8 cellular contexts compared by ENCODE assay signal in the genomic region with DNA sequence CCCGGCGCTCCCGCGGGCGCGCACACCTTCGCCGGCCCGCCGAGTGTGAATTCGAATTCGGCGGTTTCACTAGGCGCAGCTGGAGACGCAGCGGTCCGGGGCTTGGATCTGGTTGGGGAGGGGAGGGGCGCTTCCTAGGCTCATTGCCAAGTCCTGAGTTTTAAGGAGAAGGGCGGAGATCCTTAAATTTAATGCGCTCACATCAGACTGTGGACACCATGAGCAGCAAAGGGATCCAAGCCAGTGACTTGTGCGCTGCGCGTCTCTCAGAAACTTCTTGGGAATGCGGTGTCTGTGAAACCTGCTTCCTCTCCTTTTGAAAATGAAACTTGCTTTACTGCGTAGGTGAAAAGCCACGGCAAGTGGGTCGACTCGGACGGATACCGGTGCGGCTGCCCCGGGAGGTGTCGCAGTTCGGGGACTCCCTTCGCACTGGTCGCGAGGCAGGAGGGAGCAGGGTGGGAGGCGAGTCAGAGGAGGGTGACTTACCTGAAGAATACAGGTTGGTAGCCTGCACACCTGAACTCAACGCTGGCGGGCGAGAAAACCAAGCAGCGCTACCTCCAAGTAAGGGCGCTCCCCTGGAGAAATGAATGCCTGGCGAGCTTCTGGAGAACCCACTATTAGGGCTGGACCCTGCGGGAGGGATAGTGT. TPM values are rescaled to one million over a fixed set of nuclear protein-coding genes. Genes with fewer than 3 reads are reported as not detected.
DNase-seq lines count a peak whose midpoint lies in the region; ATAC-seq and TF ChIP-seq lines count a peak whose summit lies in the region.

No MANE protein-coding gene starts in this region.

- TF ChIP-seq CTCF in C4-2B (conservative IDR thresholded peaks at IDR 0.05) (no peak), HEK293 (tag by site-specific recombination; IDR thresholded peaks at IDR 0.05) (no peak), VCaP (conservative IDR thresholded peaks at IDR 0.05) (no peak), breast epithelium (IDR thresholded peaks at IDR 0.05) (no peak)

- H3K9me3 ChIP-seq in HEK293 (ENCODE audit: control insufficient read depth, insufficient read depth, low read depth, low read length) (no peaks in the 10 kb centered on the region), breast epithelium (no peaks in the 10 kb centered on the region)

- H3K4me1 ChIP-seq in HEK293 (ENCODE audit: control insufficient read depth, insufficient read depth, low read length) (peaks cover 5% of the 10 kb centered on the region; the same call in 1 of the 2 replicates), breast epithelium (peaks cover 0 to 6% of the 10 kb centered on the region in 2 donors)

- CTCF ChIA-PET in HEK293 (lab: Yijun Ruan, JAX): interaction anchor here (0.6 to 2.1 kb wide), 4 partner anchors 64 to 470 kb away, joined by 3 to 8 read pairs (median 3); no protein-coding TSS in a partner anchor

- ATAC-seq in HG03280 (IDR thresholded peaks at IDR 0.05; ENCODE audit: unreplicated experiment) (no peak), GM19023 (IDR thresholded peaks at IDR 0.05; ENCODE audit: unreplicated experiment) (no peak)

- TF ChIP-seq POLR2A in breast epithelium (IDR thresholded peaks at IDR 0.05): no peak

- H3K4me3 ChIP-seq in HEK293 (ENCODE audit: low read depth, low read length) (peak overlapping the region; percentile 77), breast epithelium (peak overlapping the region; percentile 77 to 93 (median 87))

- no peaks in the 10 kb centered on the region for H3K36me3 ChIP-seq in HEK293 (ENCODE audit: control insufficient read depth in 2 of 2, insufficient read depth in 1 of 2, low read length in 2 of 2)
- no peaks in the 10 kb centered on the region for H3K36me3 ChIP-seq in breast epithelium

- H3K27ac ChIP-seq in C4-2B (peak overlapping the region; percentile 67), HEK293 (ENCODE audit: extremely low read depth, low read depth, low read length) (peak overlapping the region; percentile 65; the same call in 1 of the 2 replicates), VCaP (peak overlapping the region; percentile 76), breast epithelium (peak overlapping the region; percentile 96 to 97)

- H3K27me3 ChIP-seq in breast epithelium: no peaks in the 10 kb centered on the region

- peak; percentile 30 to 60 for DNase-seq in breast epithelium (ENCODE audit: low spot score in 2 of 2)
- DNase-seq in left kidney (ENCODE audit: low read depth, low spot score): peak; percentile 44
- peak; percentile 51 for DNase-seq in stimulated activated CD4-positive, alpha-beta T cell treated with anti-CD3 and anti-CD28 coated beads, Interleukin-4, amount 100 ng/mL, for 24 hours

- intact Hi-C loops in breast epithelium (cut with DNase I; ENCODE audit: low total_unique reads): no loop called here

- POLR2A ChIA-PET in HEK293 (lab: Yijun Ruan, JAX): interaction anchor here (0.6 to 1.7 kb wide), 12 partner anchors 12 to 547 kb away, joined by 3 to 7 read pairs (median 4); a partner anchor contains a TSS

TF ChIP-seq in HEK293, 187 proteins besides CTCF, POLR2A, EP300 and RAD21 (continues in another document):
- TF ChIP-seq ZEB2 (tag by site-specific recombination; IDR thresholded peaks at IDR 0.05) (0 out of 2 replicates have a peak, but pooled peaks have one; percentile 31), ZNF324 (tag by site-specific recombination; IDR thresholded peaks at IDR 0.05) (no peak), ZBTB17 (tag by site-specific recombination; IDR thresholded peaks at IDR 0.05) (peak; percentile 27; the same call in 1 of the 2 replicates), ZNF416 (tag by site-specific recombination; IDR thresholded peaks at IDR 0.05) (no peak), PRDM1 (tag by site-specific recombination; IDR thresholded peaks at IDR 0.05) (peak; percentile 75; the same call in 1 of the 2 replicates), ZNF555 (tag by site-specific recombination; conservative IDR thresholded peaks at IDR 0.05) (no peak), ZNF423 (tag by site-specific recombination; IDR thresholded peaks at IDR 0.05) (peak; percentile 7; the same call in 1 of the 2 replicates), GLIS2 (tag by site-specific recombination; IDR thresholded peaks at IDR 0.05) (0 out of 2 replicates have a peak, but pooled peaks have one; percentile 10), OVOL3 (tag by site-specific recombination; IDR thresholded peaks at IDR 0.05) (no peak), ZNF561 (tag by site-specific recombination; IDR thresholded peaks at IDR 0.05; ENCODE audit: borderline replicate concordance) (0 out of 2 replicates have a peak, but pooled peaks have one; percentile 9), ZIC2 (tag by site-specific recombination; IDR thresholded peaks at IDR 0.05) (0 out of 2 replicates have a peak, but pooled peaks have one; percentile 4), GLI2 (tag by site-specific recombination; IDR thresholded peaks at IDR 0.05; ENCODE audit: borderline replicate concordance, low read depth) (no peak), ZNF223 (tag by site-specific recombination; IDR thresholded peaks at IDR 0.05) (no peak), ZNF837 (tag by site-specific recombination; IDR thresholded peaks at IDR 0.05) (no peak), KLF1 (tag by site-specific recombination; IDR thresholded peaks at IDR 0.05) (peak; percentile 7; the same call in 1 of the 2 replicates)
- TF ChIP-seq, protein P1, sequence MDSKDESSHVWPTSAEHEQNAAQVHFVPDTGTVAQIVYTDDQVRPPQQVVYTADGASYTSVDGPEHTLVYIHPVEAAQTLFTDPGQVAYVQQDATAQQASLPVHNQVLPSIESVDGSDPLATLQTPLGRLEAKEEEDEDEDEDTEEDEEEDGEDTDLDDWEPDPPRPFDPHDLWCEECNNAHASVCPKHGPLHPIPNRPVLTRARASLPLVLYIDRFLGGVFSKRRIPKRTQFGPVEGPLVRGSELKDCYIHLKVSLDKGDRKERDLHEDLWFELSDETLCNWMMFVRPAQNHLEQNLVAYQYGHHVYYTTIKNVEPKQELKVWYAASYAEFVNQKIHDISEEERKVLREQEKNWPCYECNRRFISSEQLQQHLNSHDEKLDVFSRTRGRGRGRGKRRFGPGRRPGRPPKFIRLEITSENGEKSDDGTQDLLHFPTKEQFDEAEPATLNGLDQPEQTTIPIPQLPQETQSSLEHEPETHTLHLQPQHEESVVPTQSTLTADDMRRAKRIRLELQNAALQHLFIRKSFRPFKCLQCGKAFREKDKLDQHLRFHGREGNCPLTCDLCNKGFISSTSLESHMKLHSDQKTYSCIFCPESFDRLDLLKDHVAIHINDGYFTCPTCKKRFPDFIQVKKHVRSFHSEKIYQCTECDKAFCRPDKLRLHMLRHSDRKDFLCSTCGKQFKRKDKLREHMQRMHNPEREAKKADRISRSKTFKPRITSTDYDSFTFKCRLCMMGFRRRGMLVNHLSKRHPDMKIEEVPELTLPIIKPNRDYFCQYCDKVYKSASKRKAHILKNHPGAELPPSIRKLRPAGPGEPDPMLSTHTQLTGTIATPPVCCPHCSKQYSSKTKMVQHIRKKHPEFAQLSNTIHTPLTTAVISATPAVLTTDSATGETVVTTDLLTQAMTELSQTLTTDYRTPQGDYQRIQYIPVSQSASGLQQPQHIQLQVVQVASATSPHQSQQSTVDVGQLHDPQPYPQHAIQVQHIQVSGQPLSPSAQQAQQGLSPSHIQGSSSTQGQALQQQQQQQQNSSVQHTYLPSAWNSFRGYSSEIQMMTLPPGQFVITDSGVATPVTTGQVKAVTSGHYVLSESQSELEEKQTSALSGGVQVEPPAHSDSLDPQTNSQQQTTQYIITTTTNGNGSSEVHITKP (tag by site-specific recombination; IDR thresholded peaks at IDR 0.05): peak; percentile 62
- TF ChIP-seq, protein P2, sequence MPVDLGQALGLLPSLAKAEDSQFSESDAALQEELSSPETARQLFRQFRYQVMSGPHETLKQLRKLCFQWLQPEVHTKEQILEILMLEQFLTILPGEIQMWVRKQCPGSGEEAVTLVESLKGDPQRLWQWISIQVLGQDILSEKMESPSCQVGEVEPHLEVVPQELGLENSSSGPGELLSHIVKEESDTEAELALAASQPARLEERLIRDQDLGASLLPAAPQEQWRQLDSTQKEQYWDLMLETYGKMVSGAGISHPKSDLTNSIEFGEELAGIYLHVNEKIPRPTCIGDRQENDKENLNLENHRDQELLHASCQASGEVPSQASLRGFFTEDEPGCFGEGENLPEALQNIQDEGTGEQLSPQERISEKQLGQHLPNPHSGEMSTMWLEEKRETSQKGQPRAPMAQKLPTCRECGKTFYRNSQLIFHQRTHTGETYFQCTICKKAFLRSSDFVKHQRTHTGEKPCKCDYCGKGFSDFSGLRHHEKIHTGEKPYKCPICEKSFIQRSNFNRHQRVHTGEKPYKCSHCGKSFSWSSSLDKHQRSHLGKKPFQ (tag by site-specific recombination; IDR thresholded peaks at IDR 0.05): peak; percentile 98; the same call in 1 of the 2 replicates
- TF ChIP-seq, protein P3, sequence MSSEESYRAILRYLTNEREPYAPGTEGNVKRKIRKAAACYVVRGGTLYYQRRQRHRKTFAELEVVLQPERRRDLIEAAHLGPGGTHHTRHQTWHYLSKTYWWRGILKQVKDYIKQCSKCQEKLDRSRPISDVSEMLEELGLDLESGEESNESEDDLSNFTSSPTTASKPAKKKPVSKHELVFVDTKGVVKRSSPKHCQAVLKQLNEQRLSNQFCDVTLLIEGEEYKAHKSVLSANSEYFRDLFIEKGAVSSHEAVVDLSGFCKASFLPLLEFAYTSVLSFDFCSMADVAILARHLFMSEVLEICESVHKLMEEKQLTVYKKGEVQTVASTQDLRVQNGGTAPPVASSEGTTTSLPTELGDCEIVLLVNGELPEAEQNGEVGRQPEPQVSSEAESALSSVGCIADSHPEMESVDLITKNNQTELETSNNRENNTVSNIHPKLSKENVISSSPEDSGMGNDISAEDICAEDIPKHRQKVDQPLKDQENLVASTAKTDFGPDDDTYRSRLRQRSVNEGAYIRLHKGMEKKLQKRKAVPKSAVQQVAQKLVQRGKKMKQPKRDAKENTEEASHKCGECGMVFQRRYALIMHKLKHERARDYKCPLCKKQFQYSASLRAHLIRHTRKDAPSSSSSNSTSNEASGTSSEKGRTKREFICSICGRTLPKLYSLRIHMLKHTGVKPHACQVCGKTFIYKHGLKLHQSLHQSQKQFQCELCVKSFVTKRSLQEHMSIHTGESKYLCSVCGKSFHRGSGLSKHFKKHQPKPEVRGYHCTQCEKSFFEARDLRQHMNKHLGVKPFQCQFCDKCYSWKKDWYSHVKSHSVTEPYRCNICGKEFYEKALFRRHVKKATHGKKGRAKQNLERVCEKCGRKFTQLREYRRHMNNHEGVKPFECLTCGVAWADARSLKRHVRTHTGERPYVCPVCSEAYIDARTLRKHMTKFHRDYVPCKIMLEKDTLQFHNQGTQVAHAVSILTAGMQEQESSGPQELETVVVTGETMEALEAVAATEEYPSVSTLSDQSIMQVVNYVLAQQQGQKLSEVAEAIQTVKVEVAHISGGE (tag by site-specific recombination; conservative IDR thresholded peaks at IDR 0.05; ENCODE audit: low read depth): 0 out of 2 replicates have a peak, but pooled peaks have one; percentile 13

RNA-seq across cellular contexts. Expression of a gene that starts 0.9 kb away (rescaled TPM):
- total RNA-seq in breast epithelium: 10 to 100 TPM in 2 of 3 donors, 1 to 10 TPM in 1; 4.0 to 10.2 (median 10.2) TPM
